11 cellular contexts compared by ENCODE assay signal in genomic region chr12:113757223-113758002, GRCh38.
DNase-seq lines count a peak whose midpoint lies in the region; ATAC-seq and FAIRE-seq lines count a peak whose summit lies in the region.
"Had no signal": no experiment of that assay in that cellular context is flagged by ENCODE, and none has a peak within 500 bp of the region (broad histone marks: within the 10 kb centered on the region; RNA-seq: fewer than 3 reads in every experiment).

No MANE protein-coding gene starts in this region.

- DNase-seq in G401 (ENCODE audit: low spot score), result peak; percentile 94
- peak; percentile 39 for DNase-seq in NCI-H1105 (lab: John Stamatoyannopoulos, UW)
- DNase-seq in RKO (ENCODE audit: low spot score), result peak; percentile 50
- peak; percentile 31 for DNase-seq in myocyte (ENCODE audit: low read depth)
- no peak for DNase-seq in activated gamma-delta T cell treated with Interleukin-2 at 50 U/mL for 16 hours
- DNase-seq in HTR-8/SVneo (ENCODE audit: insufficient read length, low spot score), result no peak
- DNase-seq: activated CD4-positive, alpha-beta memory T cell treated with anti-CD3 and anti-CD28 coated beads for 36 hours; activated gamma-delta T cell; central memory CD4-positive, alpha-beta T cell; heart right ventricle had no signal

- in situ Hi-C loops in G401 (cut with HindIII; ENCODE audit: low sequenced_read_pairs), result no loop called here

- FAIRE-seq in HTR-8/SVneo (lab: Jason Lieb, UNC), result no peak

- ATAC-seq in HG02678 (IDR thresholded peaks at IDR 0.05; ENCODE audit: unreplicated experiment), result no peak
- ATAC-seq: heart right ventricle had no signal

Comparison
In these comparisons a context has a peak if more than half of its experiments do, and no peak if none do; other contexts are left out.
1. DNase-seq: peak in G401 (single experiment), NCI-H1105 (single experiment), RKO (single experiment) and myocyte (single experiment); none in activated gamma-delta T cell treated with Interleukin-2 at 50 U/mL for 16 hours (single experiment) and HTR-8/SVneo (single experiment).